In genomic region chr5:147259837-147260236, GRCh38 we compare ENCODE assay signal across 34 cellular contexts. TPM values are rescaled to one million over a fixed set of nuclear protein-coding genes. Genes with fewer than 3 reads are reported as not detected.
"Had no signal": no experiment of that assay in that cellular context is flagged by ENCODE, and none has a peak within 500 bp of the region (broad histone marks: within the 10 kb centered on the region; RNA-seq: fewer than 3 reads in every experiment).

No MANE protein-coding gene starts in this region.

- ATAC-seq: activated CD4-positive, CD25-positive, alpha-beta regulatory T cell treated with anti-CD3 and anti-CD28 coated beads, Interleukin-2, amount 50 U/mL, for 24 hours; activated CD8-positive, alpha-beta T cell treated with anti-CD3 and anti-CD28 coated beads for 36 hours; activated T-cell treated with anti-CD3 and anti-CD28 coated beads, Interleukin-2, amount 50 U/mL, for 4 hours; activated T-helper 17 cell treated with anti-CD3 and anti-CD28 coated beads, Interleukin-2, amount 50 U/mL, for 72 hours; effector memory CD8-positive, alpha-beta T cell; foreskin keratinocyte; gastroesophageal sphincter; heart right ventricle; T-helper 17 cell had no signal

- H3K27me3 Mint-ChIP-seq: activated B cell treated with CpG ODN at 0.5 μM for 24 hours had no signal

- H3K4me3 Mint-ChIP-seq: activated B cell treated with CpG ODN at 0.5 μM for 24 hours; activated CD8-positive, alpha-beta T cell treated with anti-CD3 and anti-CD28 coated beads for 36 hours; activated naive CD8-positive, alpha-beta T cell; activated T-cell treated with anti-CD3 and anti-CD28 coated beads, Interleukin-2, amount 50 U/mL, for 4 hours; activated T-helper 17 cell treated with anti-CD3 and anti-CD28 coated beads, Interleukin-2, amount 50 U/mL, for 72 hours; effector memory CD8-positive, alpha-beta T cell; T-helper 17 cell; T-helper 2 cell treated with Interferon-gamma antibody and Interleukin-4, amounts not matched to agents 5 μg/mL and 100 μg/mL, for 36 hours had no signal

- H3K4me1 Mint-ChIP-seq: activated B cell treated with CpG ODN at 0.5 μM for 24 hours, T-helper 17 cell had no signal

- H3K9me3 Mint-ChIP-seq: activated T-helper 17 cell treated with anti-CD3 and anti-CD28 coated beads, Interleukin-2, amount 50 U/mL, for 72 hours; effector memory CD8-positive, alpha-beta T cell; T-helper 2 cell treated with Interferon-gamma antibody and Interleukin-4, amounts not matched to agents 5 μg/mL and 100 μg/mL, for 36 hours had no signal

- H3K27ac Mint-ChIP-seq: activated B cell treated with CpG ODN at 0.5 μM for 24 hours; activated CD8-positive, alpha-beta T cell treated with anti-CD3 and anti-CD28 coated beads for 36 hours; activated naive CD8-positive, alpha-beta T cell; activated T-helper 17 cell treated with anti-CD3 and anti-CD28 coated beads, Interleukin-2, amount 50 U/mL, for 72 hours; effector memory CD8-positive, alpha-beta T cell; T-helper 17 cell; T-helper 2 cell treated with Interferon-gamma antibody and Interleukin-4, amounts not matched to agents 5 μg/mL and 100 μg/mL, for 36 hours had no signal

- H3K9me3 ChIP-seq: esophagus muscularis mucosa, gastroesophageal sphincter had no signal

- H3K27ac ChIP-seq: brain microvascular endothelial cell, esophagus muscularis mucosa, foreskin keratinocyte, gastroesophageal sphincter, heart right ventricle, WERI-Rb-1 had no signal

- H3K36me3 Mint-ChIP-seq: activated naive CD8-positive, alpha-beta T cell had no signal

- H3K36me3 ChIP-seq: brain microvascular endothelial cell, esophagus muscularis mucosa, gastroesophageal sphincter, heart right ventricle, WERI-Rb-1 had no signal

- FAIRE-seq: astrocyte, colon had no signal

- H3K4me3 ChIP-seq: esophagus muscularis mucosa, gastroesophageal sphincter, heart right ventricle had no signal

- DNase-seq: activated B cell treated with CpG ODN at 0.5 μM for 24 hours; activated CD4-positive, alpha-beta T cell treated with anti-CD3 and anti-CD28 coated beads for 48 hours; activated CD4-positive, alpha-beta T cell treated with anti-CD3 and anti-CD28 coated beads, Interleukin-2, amount 50 U/mL, for 1 hour; activated CD4-positive, alpha-beta T cell treated with anti-CD3 and anti-CD28 coated beads, Interleukin-2, amount 50 U/mL, for 48 hours; activated CD8-positive, alpha-beta memory T cell treated with anti-CD3 and anti-CD28 coated beads for 24 hours; activated CD8-positive, alpha-beta T cell treated with anti-CD3 and anti-CD28 coated beads for 36 hours; activated effector memory CD4-positive, alpha-beta T cell treated with Interleukin-2 at 50 U/mL for 16 hours; activated gamma-delta T cell treated with Interleukin-2 at 50 U/mL for 16 hours; activated naive CD4-positive, alpha-beta T cell treated with anti-CD3 and anti-CD28 coated beads, Interleukin-2, amount 50 U/mL, for 16 hours; activated naive CD4-positive, alpha-beta T cell treated with Interleukin-2 at 50 U/mL for 16 hours; activated T-cell treated with anti-CD3 and anti-CD28 coated beads, Interleukin-2, amount 50 U/mL, for 4 hours; amniotic stem cell; anterior cingulate cortex; brain microvascular endothelial cell; caudate nucleus; cortex of kidney; dermis blood vessel endothelial cell; effector CD4-positive, alpha-beta T cell; effector memory CD8-positive, alpha-beta T cell; erythroblast; foreskin keratinocyte; heart right ventricle; T-helper 17 cell; T1000; WERI-Rb-1 had no signal

- H3K27me3 ChIP-seq: brain microvascular endothelial cell, esophagus muscularis mucosa, foreskin keratinocyte had no signal

- H3K4me1 ChIP-seq: esophagus muscularis mucosa, foreskin keratinocyte, gastroesophageal sphincter, heart right ventricle had no signal

RNA-seq across cellular contexts. Expression of gene STK32A, which starts 25.0 kb away (rescaled TPM):
- total RNA-seq: activated B cell treated with CpG ODN at 0.5 μM for 24 hours; activated CD8-positive, alpha-beta T cell treated with anti-CD3 and anti-CD28 coated beads for 36 hours; activated T-cell treated with anti-CD3 and anti-CD28 coated beads, Interleukin-2, amount 50 U/mL, for 4 hours; activated T-helper 17 cell treated with anti-CD3 and anti-CD28 coated beads, Interleukin-2, amount 50 U/mL, for 72 hours; dermis blood vessel endothelial cell; glomerular endothelial cell; T-helper 17 cell had no signal
